In genomic region chr1:146051853-146052676, GRCh38 we compare ENCODE assay signal across 7 cellular contexts. TPM values are rescaled to one million over a fixed set of nuclear protein-coding genes. Genes with fewer than 3 reads are reported as not detected.
DNase-seq lines count a peak whose midpoint lies in the region; ATAC-seq and TF ChIP-seq lines count a peak whose summit lies in the region.
"Not testable (repeated sequence)": the region's sequence is repeated elsewhere in the genome, so short reads cannot be mapped to it uniquely, and the experiment has no call there.

No MANE protein-coding gene starts in this region.

- peak; percentile 17; the same call in 1 of the 2 replicates for TF ChIP-seq CTCF in WERI-Rb-1 (IDR thresholded peaks at IDR 0.05; ENCODE audit: low read depth, low read length)
- not testable (repeated sequence) for TF ChIP-seq CTCF in MCF 10A (IDR thresholded peaks at IDR 0.05; ENCODE audit: unreplicated experiment); gastrocnemius medialis (IDR thresholded peaks at IDR 0.05 in 4 of 5, conservative IDR thresholded peaks at IDR 0.05 in 1 of 5)

- H3K4me1 Mint-ChIP-seq in MCF 10A (ENCODE audit: insufficient read depth, unreplicated experiment) = peaks cover 11% of the 10 kb centered on the region

- not testable (repeated sequence) for H3K36me3 Mint-ChIP-seq in MCF 10A (ENCODE audit: insufficient read depth, unreplicated experiment)

- not testable (repeated sequence) for H3K27me3 ChIP-seq in WERI-Rb-1 (ENCODE audit: insufficient read depth, low read depth, severe bottlenecking); iPS-18a (ENCODE audit: control insufficient read depth, insufficient read depth, low read length); gastrocnemius medialis

- TF ChIP-seq POLR2A in gastrocnemius medialis (IDR thresholded peaks at IDR 0.05) = peak; percentile 75 to 97

- peak overlapping the region; percentile 87 for H3K9ac ChIP-seq in iPS-18a (ENCODE audit: low read length)

- H3K36me3 ChIP-seq in WERI-Rb-1; iPS-18a (ENCODE audit: control insufficient read depth, low read depth, low read length); gastrocnemius medialis: not testable (repeated sequence)

- ATAC-seq in GM18519 (IDR thresholded peaks at IDR 0.05; ENCODE audit: low FRiP score, unreplicated experiment) (peak; percentile 68), HG03095 (IDR thresholded peaks at IDR 0.05; ENCODE audit: unreplicated experiment) (peak; percentile 81), gastrocnemius medialis (peak; percentile 97 to 98)

- intact Hi-C loops in MCF 10A (cut with micrococcal nuclease) = loop anchor here (1.0 kb wide), 1 partner anchor 13 kb away; no protein-coding TSS in a partner anchor
- intact Hi-C loops in gastrocnemius medialis (cut with DNase I; ENCODE audit: low total_unique reads) = not testable (repeated sequence)

- H3K27ac ChIP-seq in WERI-Rb-1 = peak overlapping the region; percentile 76
- H3K27ac ChIP-seq in iPS-18a (ENCODE audit: low read length) = peak overlapping the region; percentile 91
- H3K27ac ChIP-seq in gastrocnemius medialis = peak overlapping the region; percentile 75 to 85 (median 82)

- TSS peak; percentile 99 for BruUV-seq in MCF 10A (replicated peaks; lab: Mats Ljungman, UMichigan)

- H3K4me3 ChIP-seq in WERI-Rb-1 (ENCODE audit: low read depth, low read length) (peak overlapping the region; percentile 38), iPS-18a (ENCODE audit: low read length) (peak overlapping the region; percentile 38), gastrocnemius medialis (peak overlapping the region; percentile 46 to 55 (median 52))

- CTCF ChIA-PET in MCF 10A (lab: Yijun Ruan, JAX) = interaction anchor here (0.6 to 1.0 kb wide), 2 partner anchors 16 to 81 kb away, joined by 3 to 4 read pairs; no protein-coding TSS in a partner anchor

- POLR2A ChIA-PET in MCF 10A (lab: Yijun Ruan, JAX) = interaction anchor here (0.5 to 7.0 kb wide), 14 partner anchors 13 to 1500 kb away, joined by 3 to 173 read pairs (median 4); partner anchors contain the start of genes ANKRD34A, HJV, PIAS3 and POLR3GL

- peak overlapping the region; percentile 99 for H3K27ac Mint-ChIP-seq in MCF 10A (ENCODE audit: low read depth, unreplicated experiment)

- H3K4me1 ChIP-seq in iPS-18a (ENCODE audit: control insufficient read depth, low read depth, low read length); gastrocnemius medialis: not testable (repeated sequence)

- H3K4me3 Mint-ChIP-seq in MCF 10A (ENCODE audit: unreplicated experiment) = peak overlapping the region; percentile 70

- H3K9me3 Mint-ChIP-seq in MCF 10A (ENCODE audit: unreplicated experiment) = not testable (repeated sequence)

- DNase-seq in NCI-H2171 treated with DMSO at 0.1 percent for 48 hours (lab: John Stamatoyannopoulos, UW) = peak; percentile 97
- peak; percentile 92 for DNase-seq in WERI-Rb-1
- peak; percentile 100 for DNase-seq in MCF 10A (ENCODE audit: unreplicated experiment)
- DNase-seq in gastrocnemius medialis = peak; percentile 79 to 88

- not testable (repeated sequence) for H3K9me3 ChIP-seq in WERI-Rb-1 (ENCODE audit: severe bottlenecking); iPS-18a (ENCODE audit: control insufficient read depth, low read depth, low read length); gastrocnemius medialis

- not testable (repeated sequence) for H3K27me3 Mint-ChIP-seq in MCF 10A (ENCODE audit: insufficient read depth, unreplicated experiment)

- in situ Hi-C loops in gastrocnemius medialis (cut with MboI; ENCODE audit: low sequenced_read_pairs in 4 of 4) = not testable (repeated sequence)

RNA-seq across cellular contexts. Expression of gene HJV, which starts 30.5 kb away (rescaled TPM):
- not detected in 2 replicates for total RNA-seq in MCF 10A (2022)
- total RNA-seq in gastrocnemius medialis = 100 to 1,000 TPM; 274 to 585 (median 420) TPM

RNA-seq across cellular contexts. Expression of gene TXNIP, which starts 55.7 kb away (rescaled TPM):
- 576 and 599 TPM in 2 replicates for total RNA-seq in MCF 10A (2022)
- total RNA-seq in gastrocnemius medialis = 1,000 to 10,000 TPM; 1,815 to 2,839 (median 2,202) TPM

Comparison
In these comparisons a context has a peak if more than half of its experiments do, and no peak if none do; other contexts are left out.
1. Peak in every context shown above with its lines: DNase-seq, ATAC-seq, H3K4me3 ChIP-seq and H3K27ac ChIP-seq.
2. RNA of gene HJV, which starts 30.5 kb away (total RNA-seq): 274 to 585 TPM in gastrocnemius medialis; not detected in MCF 10A; every median in the first group is over 100 times any median in the second.